Comparison of ENCODE assay signal across 9 cellular contexts in genomic region chr3:126267169-126267975, GRCh38.
A peak's percentile ranks its signal among the peaks of the same experiment; 100 is the strongest.
DNase-seq lines count a peak whose midpoint lies in the region; ATAC-seq, FAIRE-seq and TF ChIP-seq lines count a peak whose summit lies in the region.
"Had no signal": no experiment of that assay in that cellular context is flagged by ENCODE, and none has a peak within 500 bp of the region (broad histone marks: within the 10 kb centered on the region; RNA-seq: fewer than 3 reads in every experiment).

No MANE protein-coding gene starts in this region.

- no peaks in the 10 kb centered on the region for H3K9me1 ChIP-seq in keratinocyte (ENCODE audit: control insufficient read depth, extremely low read depth, insufficient read depth, low read length)

- H2AFZ ChIP-seq in keratinocyte (ENCODE audit: control insufficient read depth, low read length) (peak overlapping the region; percentile 49), smooth muscle cell (ENCODE audit: low read depth) (peak overlapping the region; percentile 79)

- H4K20me1 ChIP-seq in keratinocyte (ENCODE audit: control insufficient read depth, extremely low read depth, insufficient read depth, low read length), result no peaks in the 10 kb centered on the region
- no peaks in the 10 kb centered on the region for H4K20me1 ChIP-seq in smooth muscle cell (ENCODE audit: low read depth)

- H3K4me2 ChIP-seq in keratinocyte (ENCODE audit: control insufficient read depth, extremely low read depth, insufficient read depth, low read depth, low read length), result peak overlapping the region; percentile 67
- peak overlapping the region; percentile 84 for H3K4me2 ChIP-seq in smooth muscle cell

- H3K79me2 ChIP-seq in keratinocyte (ENCODE audit: control insufficient read depth, insufficient read depth, low read length), result no peaks in the 10 kb centered on the region
- no peaks in the 10 kb centered on the region for H3K79me2 ChIP-seq in smooth muscle cell (ENCODE audit: low read depth)

- DNase-seq in activated CD8-positive, alpha-beta memory T cell treated with anti-CD3 and anti-CD28 coated beads, Interleukin-2, amount 50 U/mL, for 48 hours, result peak; percentile 44
- no peak for DNase-seq in activated CD8-positive, alpha-beta memory T cell treated with anti-CD3 and anti-CD28 coated beads, Interleukin-2, amount 50 U/mL, for 4 hours
- DNase-seq in chondrocyte (ENCODE audit: low spot score) (no peak), keratinocyte (ENCODE audit: low read depth, low spot score) (peak; percentile 72), smooth muscle cell (lab: John Stamatoyannopoulos, UW; ENCODE audit: unreplicated experiment) (no peak), COR-L47 (lab: John Stamatoyannopoulos, UW) (no peak)
- DNase-seq: CD4-positive, CD25-positive, alpha-beta regulatory T cell had no signal

- H3K4me1 ChIP-seq in keratinocyte (ENCODE audit: control insufficient read depth, extremely low read depth, insufficient read depth, low read length) (peaks cover 47% of the 10 kb centered on the region), smooth muscle cell (ENCODE audit: low read depth) (no peaks in the 10 kb centered on the region)

- peaks cover 47% of the 10 kb centered on the region for H3K4me1 Mint-ChIP-seq in chondrocyte (ENCODE audit: low read depth)
- H3K4me1 Mint-ChIP-seq: CD4-positive, CD25-positive, alpha-beta regulatory T cell had no signal

- H3K9me3 ChIP-seq in keratinocyte (ENCODE audit: control insufficient read depth, low read depth, low read length), result no peaks in the 10 kb centered on the region
- H3K9me3 ChIP-seq in smooth muscle cell (replicated peaks; ENCODE audit: low read depth), result no peaks in the 10 kb centered on the region

- no peaks in the 10 kb centered on the region for H3K27me3 ChIP-seq in keratinocyte (ENCODE audit: control insufficient read depth, extremely low read depth, insufficient read depth, low read length)
- no peaks in the 10 kb centered on the region for H3K27me3 ChIP-seq in smooth muscle cell (ENCODE audit: low read depth)

- TF ChIP-seq CTCF in chondrocyte (IDR thresholded peaks at IDR 0.05) (peak; percentile 69), keratinocyte (optimal IDR thresholded peaks at IDR 0.05 in 1 of 3, IDR thresholded peaks at IDR 0.05 in 1 of 3, conservative IDR thresholded peaks at IDR 0.05 in 1 of 3; ENCODE audit: extremely low read depth in 1 of 3, insufficient read depth in 2 of 3, low read length in 3 of 3) (peak in 1 of 3 experiments; percentile 33), smooth muscle cell (IDR thresholded peaks at IDR 0.05; ENCODE audit: borderline replicate concordance, insufficient read depth, poor library complexity, severe bottlenecking) (peak; percentile 3)

- dilution Hi-C loops in keratinocyte (cut with MboI; ENCODE audit: extremely low pct_ligation_motif_present, low sequenced_read_pairs), result no loop called here

- 3% methylated on average over 62 of the region's 62 CpGs for WGBS in smooth muscle cell (ENCODE audit: low lambda C conversion rate)

- no peaks in the 10 kb centered on the region for H3K9me3 Mint-ChIP-seq in chondrocyte (ENCODE audit: low read depth)

- ATAC-seq in HG03280 (IDR thresholded peaks at IDR 0.05; ENCODE audit: unreplicated experiment), result no peak
- ATAC-seq in HG03442 (IDR thresholded peaks at IDR 0.05; ENCODE audit: unreplicated experiment), result no peak

- H3K27ac ChIP-seq in keratinocyte (ENCODE audit: control insufficient read depth, insufficient read depth, low read length), result peak overlapping the region; percentile 28
- peak overlapping the region; percentile 37 for H3K27ac ChIP-seq in smooth muscle cell (ENCODE audit: low read depth)

- H3K36me3 ChIP-seq in keratinocyte (ENCODE audit: control insufficient read depth in 2 of 2, extremely low read depth in 1 of 2, insufficient read depth in 2 of 2, low read length in 2 of 2), result no peaks in the 10 kb centered on the region
- H3K36me3 ChIP-seq in smooth muscle cell (ENCODE audit: low read depth), result no peaks in the 10 kb centered on the region

- H3K4me3 ChIP-seq in keratinocyte (ENCODE audit: control insufficient read depth in 2 of 3, extremely low read depth in 1 of 3, insufficient read depth in 2 of 3, low read depth in 1 of 3, low read length in 3 of 3) (peak overlapping the region in 2 of 3 experiments; percentile 34 to 46), smooth muscle cell (peak overlapping the region; percentile 52)

- peak overlapping the region; percentile 63 for H3K9ac ChIP-seq in keratinocyte (ENCODE audit: control insufficient read depth, extremely low read depth, insufficient read depth, low read length)
- H3K9ac ChIP-seq in smooth muscle cell (ENCODE audit: low read depth), result peak overlapping the region; percentile 42

- H3K36me3 Mint-ChIP-seq in chondrocyte (ENCODE audit: low read depth), result no peaks in the 10 kb centered on the region
- H3K36me3 Mint-ChIP-seq: CD4-positive, CD25-positive, alpha-beta regulatory T cell had no signal

- peaks cover 7% of the 10 kb centered on the region for H3F3A ChIP-seq in smooth muscle cell (ENCODE audit: low read depth)

- H3K4me3 Mint-ChIP-seq in chondrocyte (ENCODE audit: unreplicated experiment), result peak overlapping the region; percentile 74
- H3K4me3 Mint-ChIP-seq: CD4-positive, CD25-positive, alpha-beta regulatory T cell had no signal

- no peak for FAIRE-seq in keratinocyte (lab: Jason Lieb, UNC)

- no peaks in the 10 kb centered on the region for H3K27me3 Mint-ChIP-seq in chondrocyte (ENCODE audit: low read depth)

- H3K27ac Mint-ChIP-seq in chondrocyte (ENCODE audit: unreplicated experiment), result peak overlapping the region; percentile 93

Comparison
In these comparisons a context has a peak if more than half of its experiments do, and no peak if none do; other contexts are left out.
1. DNase-seq: peak in activated CD8-positive, alpha-beta memory T cell treated with anti-CD3 and anti-CD28 coated beads, Interleukin-2, amount 50 U/mL, for 48 hours (single experiment) and keratinocyte (single experiment); none in activated CD8-positive, alpha-beta memory T cell treated with anti-CD3 and anti-CD28 coated beads, Interleukin-2, amount 50 U/mL, for 4 hours (single experiment), chondrocyte (single experiment), smooth muscle cell (single experiment) and COR-L47 (single experiment).